10 cellular contexts compared by ENCODE assay signal in the genomic region with DNA sequence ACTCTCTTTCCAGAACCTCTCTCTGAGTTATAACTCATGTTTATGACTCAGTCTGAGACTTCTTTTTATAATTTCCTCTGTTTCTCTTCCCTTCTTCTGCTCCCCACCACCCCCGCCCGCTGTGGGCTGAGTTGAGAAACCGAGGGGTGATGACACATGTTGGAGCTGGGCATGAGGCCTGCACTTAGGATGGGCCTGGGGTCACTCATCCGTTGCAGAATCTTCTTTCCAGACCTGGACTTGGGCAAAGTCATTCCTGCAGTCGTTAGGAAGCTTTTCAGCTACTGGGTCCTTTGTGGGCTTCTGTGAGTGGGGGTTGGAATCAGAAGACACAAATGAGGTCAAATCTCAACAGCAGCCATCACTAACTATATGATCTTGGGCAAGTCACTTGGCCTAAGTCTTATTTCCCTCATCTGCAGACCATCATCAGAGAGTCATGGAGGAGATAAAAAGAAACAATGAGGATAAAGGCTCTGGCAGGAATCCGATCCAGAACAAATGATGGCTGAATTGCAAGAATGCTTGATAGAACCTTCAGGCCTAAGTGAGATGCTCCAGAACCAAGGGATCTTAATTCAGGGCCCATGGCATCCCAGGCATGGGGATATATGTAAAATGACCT. TPM values are rescaled to one million over a fixed set of nuclear protein-coding genes. Genes with fewer than 3 reads are reported as not detected.
A peak's percentile ranks its signal among the peaks of the same experiment; 100 is the strongest.
DNase-seq lines count a peak whose midpoint lies in the region; TF ChIP-seq lines count a peak whose summit lies in the region.
"Had no signal": no experiment of that assay in that cellular context is flagged by ENCODE, and none has a peak within 500 bp of the region (broad histone marks: within the 10 kb centered on the region; RNA-seq: fewer than 3 reads in every experiment).

No MANE protein-coding gene starts in this region.

- H3K27me3 Mint-ChIP-seq in chondrocyte (ENCODE audit: low read depth) = peaks cover 11% of the 10 kb centered on the region

- H3K9me3 ChIP-seq in OCI-LY3 (ENCODE audit: insufficient read depth, low read length) = no peaks in the 10 kb centered on the region
- H3K9me3 ChIP-seq: transverse colon had no signal

- in situ Hi-C loops in GM13977 (cut with MboI; ENCODE audit: low pct_unique_long_range_greater_than_20kb, low sequenced_read_pairs, unreplicated experiment) = no loop called here
- in situ Hi-C loops in astrocyte of the spinal cord (cut with HindIII; ENCODE audit: low sequenced_read_pairs) = no loop called here

- no peak overlapping the region for H2AFZ ChIP-seq in OCI-LY3 (ENCODE audit: low read depth, low read length)

- H3K36me3 ChIP-seq in OCI-LY3 (replicated peaks; ENCODE audit: low read depth, low read length) = no peaks in the 10 kb centered on the region
- H3K36me3 ChIP-seq: transverse colon had no signal

- H3K4me2 ChIP-seq in OCI-LY3 (ENCODE audit: low read length) = peak overlapping the region; percentile 56

- H3K27ac Mint-ChIP-seq in chondrocyte (ENCODE audit: unreplicated experiment) = no peak overlapping the region

- H3K27me3 ChIP-seq in OCI-LY3 (ENCODE audit: low read depth, low read length) = no peaks in the 10 kb centered on the region
- H3K27me3 ChIP-seq: transverse colon had no signal

- no peaks in the 10 kb centered on the region for H3K4me1 Mint-ChIP-seq in chondrocyte (ENCODE audit: low read depth)

- no peaks in the 10 kb centered on the region for H3K36me3 Mint-ChIP-seq in chondrocyte (ENCODE audit: low read depth)
- H3K36me3 Mint-ChIP-seq: immature natural killer cell had no signal

- H3K4me1 ChIP-seq in OCI-LY3 (ENCODE audit: low read length) = peaks cover 46% of the 10 kb centered on the region

- peak; percentile 56 for DNase-seq in GM13977 (ENCODE audit: low spot score)
- DNase-seq in astrocyte of the spinal cord (ENCODE audit: low read depth, low spot score) = peak; percentile 33
- peak; percentile 84 for DNase-seq in stimulated activated CD4-positive, alpha-beta T cell treated with anti-CD3 and anti-CD28 coated beads, Interleukin-4, amount 100 ng/mL, for 24 hours
- no peak for DNase-seq in ureter (ENCODE audit: low spot score)
- no peak for DNase-seq in 8988T
- DNase-seq in NCI-H446 (lab: John Stamatoyannopoulos, UW) = no peak
- DNase-seq in chondrocyte (ENCODE audit: low spot score) = no peak
- DNase-seq: transverse colon had no signal

- peak overlapping the region; percentile 80 for H3K27ac ChIP-seq in OCI-LY3 (ENCODE audit: low read length)
- H3K27ac ChIP-seq: transverse colon had no signal

- no peak overlapping the region for H3K4me3 ChIP-seq in OCI-LY3 (ENCODE audit: low read length)
- no peak overlapping the region for H3K4me3 ChIP-seq in astrocyte of the spinal cord (ENCODE audit: low read depth, low read length)
- H3K4me3 ChIP-seq: transverse colon had no signal

- H3K4me3 Mint-ChIP-seq in chondrocyte (ENCODE audit: unreplicated experiment) = no peak overlapping the region

- peak overlapping the region; percentile 36; the same call in 1 of the 2 replicates for H3K9ac ChIP-seq in OCI-LY3 (ENCODE audit: low read length)

- H3K9me3 Mint-ChIP-seq in chondrocyte (ENCODE audit: low read depth) = no peaks in the 10 kb centered on the region
- H3K9me3 Mint-ChIP-seq: immature natural killer cell had no signal

- no peak for TF ChIP-seq CTCF in GM13977 (IDR thresholded peaks at IDR 0.05; ENCODE audit: extremely low read depth, insufficient read depth, missing control alignments)
- TF ChIP-seq CTCF in OCI-LY3 (IDR thresholded peaks at IDR 0.05; ENCODE audit: low read depth, low read length) = no peak
- TF ChIP-seq CTCF in astrocyte of the spinal cord (IDR thresholded peaks at IDR 0.05; ENCODE audit: low read depth, low read length) = no peak
- TF ChIP-seq CTCF in chondrocyte (IDR thresholded peaks at IDR 0.05) = no peak

- H3K79me2 ChIP-seq in OCI-LY3 (ENCODE audit: low read length) = no peaks in the 10 kb centered on the region

- no peaks in the 10 kb centered on the region for H4K20me1 ChIP-seq in OCI-LY3 (ENCODE audit: insufficient read depth, low read length)

RNA-seq across cellular contexts. Expression of gene RPS6KA1, which starts 53.4 kb away (rescaled TPM):
- total RNA-seq in ureter (23.2 TPM), chondrocyte (3.6 to 6.3 TPM (median 4.4 TPM) in 3 replicates)

Comparison
In these comparisons a context has a peak if more than half of its experiments do, and no peak if none do; other contexts are left out.
1. DNase-seq: peak in GM13977 (single experiment), astrocyte of the spinal cord (single experiment) and stimulated activated CD4-positive, alpha-beta T cell treated with anti-CD3 and anti-CD28 coated beads, Interleukin-4, amount 100 ng/mL, for 24 hours (single experiment); none in ureter (single experiment), 8988T (single experiment), NCI-H446 (0 of 2) and chondrocyte (single experiment).